In the genomic region with DNA sequence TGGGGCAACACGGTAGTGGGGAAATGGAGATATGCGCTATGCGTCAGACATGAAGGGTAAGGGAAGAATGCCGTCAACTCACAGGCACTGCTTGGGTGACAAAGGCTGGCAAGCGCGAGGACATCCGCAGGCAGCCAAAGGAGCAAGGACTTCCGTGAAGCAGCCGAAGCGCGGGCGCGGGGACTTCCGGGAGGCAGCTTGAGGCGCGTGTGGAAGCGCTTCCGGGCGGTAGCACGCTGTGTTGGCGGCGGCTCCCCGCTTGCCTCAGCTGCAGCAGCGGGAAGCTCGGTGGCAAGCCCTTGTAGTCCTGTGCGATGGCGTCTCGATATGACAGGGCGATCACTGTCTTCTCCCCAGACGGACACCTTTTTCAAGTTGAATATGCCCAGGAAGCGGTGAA, we compare ENCODE assay signal across 9 cellular contexts. TPM values are rescaled to one million over a fixed set of nuclear protein-coding genes. Genes with fewer than 3 reads are reported as not detected.
DNase-seq lines count a peak whose midpoint lies in the region; ATAC-seq, FAIRE-seq and TF ChIP-seq lines count a peak whose summit lies in the region.
"Had no signal": no experiment of that assay in that cellular context is flagged by ENCODE, and none has a peak within 500 bp of the region (broad histone marks: within the 10 kb centered on the region; RNA-seq: fewer than 3 reads in every experiment).

A gene (plus strand): TSS at position 218 of the 400 bp plus-strand sequence. CDS start 97 bp downstream, at position 315.

- peak; percentile 9 for FAIRE-seq in GM12892 (lab: Jason Lieb, UNC)
- FAIRE-seq: GM12878 had no signal

- TF ChIP-seq POLR2A in GM12892 (IDR thresholded peaks at IDR 0.05; ENCODE audit: low read depth, low read length) = peak; percentile 92

- ATAC-seq in HG02852 (IDR thresholded peaks at IDR 0.05; ENCODE audit: unreplicated experiment) (no peak), HG03196 (IDR thresholded peaks at IDR 0.05; ENCODE audit: unreplicated experiment) (no peak)
- ATAC-seq: GM12878 had no signal

- peak; percentile 22 for DNase-seq in GM12892 (ENCODE audit: insufficient read length)
- peak; percentile 58 for DNase-seq in activated CD4-positive, CD25-positive, alpha-beta regulatory T cell treated with anti-CD3 and anti-CD28 coated beads, Interleukin-2, amount 50 U/mL, for 72 hours
- peak; percentile 37 for DNase-seq in effector CD8-positive, alpha-beta T cell (lab: John Stamatoyannopoulos, UW)
- DNase-seq in stimulated activated CD4-positive, alpha-beta T cell treated with anti-CD3 and anti-CD28 coated beads, Interleukin-2, amount 100 ng/mL, for 4 hours (ENCODE audit: low read depth) = peak; percentile 36
- no peak for DNase-seq in foreskin melanocyte
- no peak for DNase-seq in SIG-M5 (lab: John Stamatoyannopoulos, UW)

RNA-seq across cellular contexts. Expression of the gene that starts here (rescaled TPM):
- 2.8 TPM for polyA plus RNA-seq in GM12892 (2012; ENCODE audit: missing spikeins)

Comparison
In these comparisons a context has a peak if more than half of its experiments do, and no peak if none do; other contexts are left out.
1. DNase-seq: peak in GM12892 (single experiment), activated CD4-positive, CD25-positive, alpha-beta regulatory T cell treated with anti-CD3 and anti-CD28 coated beads, Interleukin-2, amount 50 U/mL, for 72 hours (single experiment), effector CD8-positive, alpha-beta T cell (single experiment) and stimulated activated CD4-positive, alpha-beta T cell treated with anti-CD3 and anti-CD28 coated beads, Interleukin-2, amount 100 ng/mL, for 4 hours (single experiment); none in foreskin melanocyte (single experiment) and SIG-M5 (single experiment).